In genomic region chr4:120843840-120844527, GRCh38 we compare ENCODE assay signal across 9 cellular contexts.
DNase-seq lines count a peak whose midpoint lies in the region; ATAC-seq and TF ChIP-seq lines count a peak whose summit lies in the region.
"Had no signal": no experiment of that assay in that cellular context is flagged by ENCODE, and none has a peak within 500 bp of the region (broad histone marks: within the 10 kb centered on the region; RNA-seq: fewer than 3 reads in every experiment).

No MANE protein-coding gene starts in this region.

- no peak overlapping the region for H3K27ac ChIP-seq in aorta (ENCODE audit: low read depth in 1 of 2, low read length in 2 of 2)

- H3K9me3 ChIP-seq in aorta (ENCODE audit: control insufficient read depth, low read length) = no peaks in the 10 kb centered on the region

- H3K36me3 ChIP-seq in aorta (ENCODE audit: control insufficient read depth in 1 of 2, insufficient read depth in 2 of 2, low read length in 1 of 2) = no peaks in the 10 kb centered on the region

- DNase-seq in D341Med (ENCODE audit: low spot score) (peak; percentile 64), HFF-Myc (ENCODE audit: extremely low read depth, low read depth) (no peak), UCSD-AML1 (lab: John Stamatoyannopoulos, UW; ENCODE audit: unreplicated experiment) (peak; percentile 11), kidney tubule cell (ENCODE audit: low spot score) (peak; percentile 13), aorta (no peak), epidermal melanocyte (ENCODE audit: insufficient read length, low spot score) (no peak)
- DNase-seq: NCI-H1105 had no signal

- H3K4me1 ChIP-seq in aorta (ENCODE audit: control insufficient read depth in 1 of 2, insufficient read depth in 2 of 2, low read length in 2 of 2) = no peaks in the 10 kb centered on the region

- no peak for ATAC-seq in GM21786 (IDR thresholded peaks at IDR 0.05; ENCODE audit: unreplicated experiment)
- ATAC-seq in aorta (ENCODE audit: low FRiP score) = no peak
- ATAC-seq in GM21528 (IDR thresholded peaks at IDR 0.05; ENCODE audit: low FRiP score, unreplicated experiment) = no peak

- intact Hi-C loops in aorta (cut with DNase I) = no loop called here

- WGBS in aorta, 2 donors = 95 to 98% methylated on average over 7 of the region's 7 CpGs

- H3K4me3 ChIP-seq in HFF-Myc (replicated peaks; ENCODE audit: low read depth, low read length) (no peak overlapping the region), aorta (ENCODE audit: low read length in 2 of 2) (no peak overlapping the region)

- H3K27me3 ChIP-seq in aorta (ENCODE audit: control insufficient read depth in 1 of 2, insufficient read depth in 2 of 2, low read length in 1 of 2) = no peaks in the 10 kb centered on the region

- peak; percentile 48 for TF ChIP-seq CTCF in HFF-Myc (IDR thresholded peaks at IDR 0.05; ENCODE audit: low read depth, low read length, missing control alignments)

Comparison
In these comparisons a context has a peak if more than half of its experiments do, and no peak if none do; other contexts are left out.
1. DNase-seq: peak in D341Med (single experiment), UCSD-AML1 (single experiment) and kidney tubule cell (single experiment); none in HFF-Myc (single experiment), aorta (0 of 2) and epidermal melanocyte (single experiment).